9 cellular contexts compared by ENCODE assay signal in genomic region chrX:13676885-13677284, GRCh38.
"Had no signal": no experiment of that assay in that cellular context is flagged by ENCODE, and none has a peak within 500 bp of the region (broad histone marks: within the 10 kb centered on the region; RNA-seq: fewer than 3 reads in every experiment).

No MANE protein-coding gene starts in this region.

- H3K9me3 Mint-ChIP-seq: HFFc6 had no signal

- H3K4me1 Mint-ChIP-seq: IgD-negative memory B cell had no signal

- H3K36me3 ChIP-seq: HAP-1 had no signal

- H3K4me3 ChIP-seq: GM23248, HAP-1 had no signal

- H3K27ac Mint-ChIP-seq: HFFc6, IgD-negative memory B cell had no signal

- H3K27ac ChIP-seq: GM23248, HL-60 had no signal

- H3K9ac ChIP-seq: GM23248 had no signal

- DNase-seq: GM23248, GOT3, H7, HFFc6 had no signal

- FAIRE-seq: HepG2 had no signal

- H3K9me3 ChIP-seq: HAP-1 had no signal

- ATAC-seq: HCT116, HepG2 had no signal

- H3K4me3 Mint-ChIP-seq: HFFc6, IgD-negative memory B cell had no signal

- H3K4me1 ChIP-seq: HAP-1 had no signal
